9 cellular contexts compared by ENCODE assay signal in the genomic region with DNA sequence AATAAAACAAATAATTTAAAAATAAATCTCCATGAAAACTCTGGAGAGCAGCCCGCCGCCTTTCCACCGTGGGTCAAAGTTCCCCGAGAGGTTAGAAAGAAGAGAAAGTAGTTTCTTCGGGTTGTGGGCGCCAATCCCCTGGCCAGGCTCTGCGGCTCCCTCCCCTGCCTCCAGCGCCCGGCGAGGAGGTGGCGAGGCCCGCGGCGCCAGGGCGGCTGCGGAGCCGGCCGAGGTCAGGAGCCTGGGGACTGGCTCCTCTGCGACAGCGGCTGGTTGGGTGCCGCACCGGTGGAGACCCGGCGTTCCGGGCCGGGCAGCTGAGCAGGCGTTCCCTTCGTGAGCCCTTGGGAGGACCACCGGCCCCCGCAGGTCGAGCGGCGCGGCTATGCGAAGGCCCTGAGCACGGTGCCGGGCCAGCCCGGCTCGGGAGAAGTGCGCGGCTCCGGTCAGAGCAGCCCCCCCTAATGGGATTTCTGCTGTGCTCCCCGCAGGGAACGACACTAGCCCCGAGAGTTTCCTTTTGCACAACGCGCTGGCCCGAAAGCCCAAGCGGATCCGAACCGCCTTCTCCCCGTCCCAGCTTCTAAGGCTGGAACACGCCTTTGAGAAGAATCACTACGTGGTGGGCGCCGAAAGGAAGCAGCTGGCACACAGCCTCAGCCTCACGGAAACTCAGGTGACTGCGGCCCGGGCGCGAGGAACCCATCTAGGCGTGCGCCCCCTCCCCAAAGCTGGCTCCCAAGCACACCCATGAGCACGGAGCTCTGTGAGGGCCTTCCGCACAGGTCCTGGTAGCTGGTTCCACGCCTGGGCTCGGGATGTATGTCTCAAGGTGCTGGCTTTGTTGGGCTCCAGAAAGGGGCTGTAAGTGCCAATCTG. TPM values are rescaled to one million over a fixed set of nuclear protein-coding genes. Genes with fewer than 3 reads are reported as not detected.
A peak's percentile ranks its signal among the peaks of the same experiment; 100 is the strongest.
DNase-seq lines count a peak whose midpoint lies in the region; ATAC-seq and TF ChIP-seq lines count a peak whose summit lies in the region.
"Had no signal": no experiment of that assay in that cellular context is flagged by ENCODE, and none has a peak within 500 bp of the region (broad histone marks: within the 10 kb centered on the region; RNA-seq: fewer than 3 reads in every experiment).

No MANE protein-coding gene starts in this region.

- no peaks in the 10 kb centered on the region for H3F3A ChIP-seq in smooth muscle cell (ENCODE audit: low read depth)

- H3K27ac ChIP-seq in smooth muscle cell (ENCODE audit: low read depth), result no peak overlapping the region

- peak; percentile 84 for DNase-seq in H7
- DNase-seq in cardiac fibroblast (ENCODE audit: low read depth in 2 of 2), result no peak
- peak; percentile 59 for DNase-seq in kidney tubule cell (ENCODE audit: low spot score)
- DNase-seq in smooth muscle cell (lab: John Stamatoyannopoulos, UW; ENCODE audit: unreplicated experiment), result no peak
- DNase-seq in superior temporal gyrus (ENCODE audit: extremely low spot score), result no peak
- DNase-seq in HT-29 (ENCODE audit: low spot score), result no peak
- DNase-seq in activated naive CD4-positive, alpha-beta T cell (lab: John Stamatoyannopoulos, UW), result no peak
- DNase-seq: NCI-H2081 treated with DMSO at 0.1 percent for 48 hours had no signal

- H3K79me2 ChIP-seq in smooth muscle cell (ENCODE audit: low read depth), result no peaks in the 10 kb centered on the region

- H3K9me3 ChIP-seq in smooth muscle cell (replicated peaks; ENCODE audit: low read depth), result no peaks in the 10 kb centered on the region

- no peaks in the 10 kb centered on the region for H4K20me1 ChIP-seq in smooth muscle cell (ENCODE audit: low read depth)

- H3K27me3 ChIP-seq in H7 (ENCODE audit: control insufficient read depth, insufficient read depth, low read length) (peaks cover 99% of the 10 kb centered on the region), smooth muscle cell (ENCODE audit: low read depth) (peaks cover 100% of the 10 kb centered on the region)

- no peak for ATAC-seq in HG03469 (IDR thresholded peaks at IDR 0.05; ENCODE audit: unreplicated experiment)

- peaks cover 37% of the 10 kb centered on the region for H3K4me1 ChIP-seq in smooth muscle cell (ENCODE audit: low read depth)

- no peak overlapping the region for H3K9ac ChIP-seq in smooth muscle cell (ENCODE audit: low read depth)

- H3K4me3 ChIP-seq in H7 (ENCODE audit: insufficient read depth, low read depth, low read length), result peak overlapping the region; percentile 8; the same call in 1 of the 2 replicates
- H3K4me3 ChIP-seq in cardiac fibroblast (replicated peaks in 1 of 2; ENCODE audit: low read depth in 2 of 2, low read length in 2 of 2), result peak overlapping the region; percentile 4 to 19
- H3K4me3 ChIP-seq in smooth muscle cell, result peak overlapping the region; percentile 42

- H3K36me3 ChIP-seq in H7 (replicated peaks; ENCODE audit: control insufficient read depth, insufficient read depth, low read length) (no peaks in the 10 kb centered on the region), smooth muscle cell (ENCODE audit: low read depth) (no peaks in the 10 kb centered on the region)

- TF ChIP-seq CTCF in cardiac fibroblast (IDR thresholded peaks at IDR 0.05; ENCODE audit: low read depth, low read length) (no peak), smooth muscle cell (IDR thresholded peaks at IDR 0.05; ENCODE audit: borderline replicate concordance, insufficient read depth, poor library complexity, severe bottlenecking) (no peak)

- 2% methylated on average over 62 of the region's 67 CpGs for WGBS in smooth muscle cell (ENCODE audit: low lambda C conversion rate)

- peak overlapping the region; percentile 89 for H3K4me2 ChIP-seq in smooth muscle cell

- peak overlapping the region; percentile 30 for H2AFZ ChIP-seq in smooth muscle cell (ENCODE audit: low read depth)

RNA-seq across cellular contexts. Expression of gene EMX2, which starts 2.8 kb away (rescaled TPM):
- not detected in 2 replicates for total RNA-seq in H7 (2014; rRNA removed; shearing (Covaris generic))
- total RNA-seq in smooth muscle cell, result 0.27 TPM in 1 of 2 replicates, not detected in the other
- not detected in 2 replicates for polyA plus RNA-seq in smooth muscle cell
- not detected in 2 replicates for total RNA-seq in HT-29 (2014; rRNA removed; shearing (Covaris generic))

Comparison
In these comparisons a context has a peak if more than half of its experiments do, and no peak if none do; other contexts are left out.
1. DNase-seq: peak in H7 (single experiment) and kidney tubule cell (single experiment); none in cardiac fibroblast (0 of 2), smooth muscle cell (single experiment), superior temporal gyrus (single experiment), HT-29 (single experiment) and activated naive CD4-positive, alpha-beta T cell (0 of 4).
2. Peak in every context shown above with its lines, with median percentiles within 50 percentile points of each other: H3K4me3 ChIP-seq.